1 cellular context compared by ENCODE assay signal in the genomic region with DNA sequence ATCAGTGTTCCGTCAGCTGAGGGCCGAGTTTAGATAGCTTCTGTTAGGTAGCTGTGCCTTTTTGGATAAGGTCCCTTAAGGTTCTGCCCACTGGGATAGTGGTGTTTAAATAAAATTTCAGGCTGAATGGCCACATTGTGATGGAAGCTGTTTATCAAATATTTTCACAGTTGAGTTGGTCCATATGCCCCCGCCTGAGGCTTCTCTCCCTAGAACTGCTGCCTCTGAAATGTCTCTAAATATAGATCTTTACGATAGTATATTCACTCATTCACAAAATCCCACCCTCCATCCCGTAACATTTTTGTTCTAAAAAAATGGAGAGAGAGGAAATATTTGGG.
A peak's percentile ranks its signal among the peaks of the same experiment; 100 is the strongest.
TF ChIP-seq lines count a peak whose summit lies in the region.

No MANE protein-coding gene starts in this region.

TF ChIP-seq in HepG2, 621 proteins besides CTCF, POLR2A, EP300 and RAD21:
- no peak for TF ChIP-seq ZBTB1 (CRISPR knock-in tag; IDR thresholded peaks at IDR 0.05; ENCODE audit: borderline replicate concordance)
- TF ChIP-seq ZNF24 (IDR thresholded peaks at IDR 0.05): no peak
- peak; percentile 23 for TF ChIP-seq ASH2L (IDR thresholded peaks at IDR 0.05; ENCODE audit: insufficient read length, low read depth, low read length)
- peak; percentile 4; the same call in 1 of the 2 replicates for TF ChIP-seq ZMYM4 (CRISPR knock-in tag; IDR thresholded peaks at IDR 0.05)
- TF ChIP-seq ZNF33B (CRISPR knock-in tag; IDR thresholded peaks at IDR 0.05): no peak
- 0 out of 2 replicates have a peak, but pooled peaks have one; percentile 26 for TF ChIP-seq NCOR1 (IDR thresholded peaks at IDR 0.05; ENCODE audit: borderline replicate concordance, low read length)
- 0 out of 2 replicates have a peak, but pooled peaks have one; percentile 4 for TF ChIP-seq SIN3A (IDR thresholded peaks at IDR 0.05; ENCODE audit: borderline replicate concordance, low read depth, low read length)
- TF ChIP-seq CREB1 (IDR thresholded peaks at IDR 0.05): no peak
- TF ChIP-seq CREB1 (CRISPR knock-in tag; IDR thresholded peaks at IDR 0.05): peak; percentile 39; the same call in 1 of the 2 replicates
- 0 out of 2 replicates have a peak, but pooled peaks have one; percentile 35 for TF ChIP-seq RORA (CRISPR knock-in tag; IDR thresholded peaks at IDR 0.05)
- 0 out of 2 replicates have a peak, but pooled peaks have one; percentile 43 for TF ChIP-seq PHF21A (CRISPR knock-in tag; IDR thresholded peaks at IDR 0.05)
